Comparison of ENCODE assay signal across 22 cellular contexts in the genomic region with DNA sequence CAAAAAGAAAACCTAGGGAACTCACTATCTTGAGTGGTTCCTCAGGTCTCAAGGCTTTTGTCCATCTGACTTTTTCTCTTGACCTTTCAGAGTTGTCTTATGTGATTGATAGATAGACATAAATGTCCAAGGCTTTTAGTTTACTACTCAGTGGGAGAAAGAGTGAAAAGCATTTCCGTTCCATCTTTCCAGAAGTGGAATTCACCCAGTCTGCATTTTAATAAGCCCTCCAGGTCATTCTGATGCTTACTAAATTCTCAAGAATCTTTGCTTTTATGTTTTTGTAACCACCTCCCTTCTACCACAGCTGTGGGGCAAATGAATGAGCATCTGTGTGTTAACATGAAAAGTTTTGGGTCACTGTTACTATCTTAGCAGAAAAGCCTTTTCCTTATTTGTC.
DNase-seq lines count a peak whose midpoint lies in the region; ATAC-seq and TF ChIP-seq lines count a peak whose summit lies in the region.
"Had no signal": no experiment of that assay in that cellular context is flagged by ENCODE, and none has a peak within 500 bp of the region (broad histone marks: within the 10 kb centered on the region; RNA-seq: fewer than 3 reads in every experiment).

No MANE protein-coding gene starts in this region.

- H3K4me3 ChIP-seq in adipocyte (ENCODE audit: low read length) (no peak overlapping the region), fibroblast of pulmonary artery (replicated peaks; ENCODE audit: low read depth, low read length) (no peak overlapping the region)
- H3K4me3 ChIP-seq: esophagus squamous epithelium, lung had no signal

- no peaks in the 10 kb centered on the region for H3K27me3 ChIP-seq in adipocyte (replicated peaks; ENCODE audit: control insufficient read depth, insufficient read depth, low read length)
- H3K27me3 ChIP-seq: esophagus squamous epithelium had no signal

- DNase-seq in EH (ENCODE audit: low read depth) (peak; percentile 96), adipocyte (ENCODE audit: low read depth) (peak; percentile 59), fibroblast of pulmonary artery (ENCODE audit: low read depth) (peak; percentile 1), renal cortical epithelial cell (ENCODE audit: low read depth) (peak; percentile 52), erythroblast (lab: John Stamatoyannopoulos, UW) (no peak), NCI-H524 (lab: John Stamatoyannopoulos, UW) (no peak)
- DNase-seq: esophagus squamous epithelium; GDM1; HCEC 1CT; KG1; naive B cell; NCI-H1048; NCI-H2029 treated with DMSO at 0.1 percent for 48 hours; NCI-H510A; stimulated activated CD4-positive, alpha-beta T cell treated with anti-CD3 and anti-CD28 coated beads, Interleukin-2, amount 100 ng/mL, for 48 hours; stimulated activated naive CD8-positive, alpha-beta T cell treated with anti-CD3 and anti-CD28 coated beads, Interleukin-15, amount 100 ng/mL, for 72 hours; T1000 had no signal

- H3K4me1 ChIP-seq in adipocyte (ENCODE audit: control insufficient read depth, insufficient read depth, low read length): peaks cover 8% of the 10 kb centered on the region

- no peak for TF ChIP-seq POLR2A in erythroblast (IDR thresholded peaks at IDR 0.05; ENCODE audit: low read length)

- no peaks in the 10 kb centered on the region for H3K9me3 ChIP-seq in adipocyte (ENCODE audit: control insufficient read depth, low read length)
- H3K9me3 ChIP-seq: esophagus squamous epithelium had no signal

- H3K9ac ChIP-seq in adipocyte (ENCODE audit: low read length): no peak overlapping the region

- H3K36me3 ChIP-seq in adipocyte (ENCODE audit: control insufficient read depth, insufficient read depth, low read length, severe bottlenecking): no peaks in the 10 kb centered on the region
- H3K36me3 ChIP-seq: esophagus squamous epithelium had no signal

- no peak for ATAC-seq in HG02840 (IDR thresholded peaks at IDR 0.05; ENCODE audit: low FRiP score, unreplicated experiment)
- no peak for ATAC-seq in HG03108 (IDR thresholded peaks at IDR 0.05; ENCODE audit: unreplicated experiment)
- ATAC-seq: activated CD4-positive, CD25-positive, alpha-beta regulatory T cell treated with anti-CD3 and anti-CD28 coated beads, Interleukin-2, amount 50 U/mL, for 24 hours; activated naive CD4-positive, alpha-beta T cell treated with anti-CD3 and anti-CD28 coated beads, Interleukin-2, amount 50 U/mL, for 72 hours; stimulated activated naive CD8-positive, alpha-beta T cell treated with anti-CD3 and anti-CD28 coated beads, Interleukin-15, amount 100 ng/mL, for 72 hours had no signal

- TF ChIP-seq CTCF in fibroblast of pulmonary artery (IDR thresholded peaks at IDR 0.05; ENCODE audit: low read length, missing control alignments): no peak

Comparison
In these comparisons a context has a peak if more than half of its experiments do, and no peak if none do; other contexts are left out.
1. DNase-seq: peak in EH (single experiment), adipocyte (single experiment), fibroblast of pulmonary artery (single experiment) and renal cortical epithelial cell (single experiment); none in erythroblast (0 of 2) and NCI-H524 (0 of 2).